8 cellular contexts compared by ENCODE assay signal in genomic region chr2:38076250-38076709, GRCh38. TPM values are rescaled to one million over a fixed set of nuclear protein-coding genes. Genes with fewer than 3 reads are reported as not detected.
DNase-seq lines count a peak whose midpoint lies in the region; ATAC-seq and TF ChIP-seq lines count a peak whose summit lies in the region.

No MANE protein-coding gene starts in this region.

- peak in 1 of 3 donors; percentile 23 for TF ChIP-seq CTCF in lower leg skin (IDR thresholded peaks at IDR 0.05)

- H3K27ac ChIP-seq in SK-N-MC = peak overlapping the region; percentile 94

- intact Hi-C loops in lower leg skin (cut with DNase I; ENCODE audit: low total_unique reads) = no loop called here

- no peak for TF ChIP-seq POLR2A in lower leg skin (IDR thresholded peaks at IDR 0.05)

- no peaks in the 10 kb centered on the region for H3K9me3 ChIP-seq in SK-N-MC (ENCODE audit: low read depth, low read length)

- peak overlapping the region; percentile 86 for H3K9ac ChIP-seq in SK-N-MC (ENCODE audit: insufficient read length)

- peak; percentile 42 for ATAC-seq in GM19351 (IDR thresholded peaks at IDR 0.05; ENCODE audit: unreplicated experiment)

- H3K4me3 ChIP-seq in SK-N-MC = peak overlapping the region; percentile 88
- peak overlapping the region; percentile 41 for H3K4me3 ChIP-seq in lower leg skin (ENCODE audit: low read depth, poor library complexity, severe bottlenecking)

- DNase-seq in Caki2 (ENCODE audit: low read depth) (peak; percentile 96), HPDE6-E6E7 (ENCODE audit: extremely low spot score) (peak; percentile 63), SK-N-MC (ENCODE audit: low read depth, low spot score) (no peak), cortex of kidney (lab: John Stamatoyannopoulos, UW) (peak; percentile 25), lower leg skin (ENCODE audit: low spot score in 2 of 2) (peak; percentile 62 to 95), GOT3 (lab: John Stamatoyannopoulos, UW) (no peak)
- peak in 2 of 3 experiments; percentile 7 to 70 for DNase-seq in stimulated activated CD4-positive, alpha-beta T cell treated with anti-CD3 and anti-CD28 coated beads, TNF-alpha, amount 100 ng/mL, for 24 hours (ENCODE audit: low read depth in 3 of 3)

- WGBS in lower leg skin, 2 donors = 0 to 1% methylated on average over 27 to 33 of the region's 39 CpGs

- in situ Hi-C loops in Caki2 (cut with HindIII; ENCODE audit: low pct_unique_long_range_greater_than_20kb, low sequenced_read_pairs) = no loop called here

- no peaks in the 10 kb centered on the region; the same call in 1 of the 2 replicates for H3K36me3 ChIP-seq in SK-N-MC (ENCODE audit: insufficient read depth, low read length)

RNA-seq across cellular contexts. Expression of gene CYP1B1, which starts 0.3 kb away (rescaled TPM):
- total RNA-seq in Caki2 (2014; rRNA removed; shearing (Covaris generic); ENCODE audit: low replicate concordance) = 3.0 and 5.5 TPM in 2 replicates
- total RNA-seq in lower leg skin = 10 to 100 TPM; 12.4 to 33.4 (median 20.6) TPM

Comparison
In these comparisons a context has a peak if more than half of its experiments do, and no peak if none do; other contexts are left out.
1. DNase-seq: peak in Caki2 (single experiment), HPDE6-E6E7 (single experiment), cortex of kidney (single experiment), lower leg skin (2 of 2) and stimulated activated CD4-positive, alpha-beta T cell treated with anti-CD3 and anti-CD28 coated beads, TNF-alpha, amount 100 ng/mL, for 24 hours (2 of 3); none in SK-N-MC (single experiment) and GOT3 (single experiment).